40 cellular contexts compared by ENCODE assay signal in the genomic region with DNA sequence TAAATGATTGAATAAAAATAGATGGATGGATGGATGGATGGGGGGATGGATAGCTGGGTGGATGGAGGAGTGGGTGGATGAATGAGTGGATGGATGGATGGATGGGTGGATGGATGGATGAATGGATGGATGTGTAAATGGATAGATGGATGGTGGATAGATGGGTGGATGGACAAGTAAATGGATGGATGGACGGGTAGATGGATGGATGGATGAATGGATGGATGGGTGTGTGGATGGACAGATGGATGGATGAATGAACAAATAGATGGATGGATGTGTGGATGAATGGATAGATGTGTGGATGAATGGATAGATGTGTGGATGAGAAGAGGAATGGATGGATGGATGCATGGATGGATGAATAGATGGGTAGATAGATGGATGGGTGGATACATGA.
"Had no signal": no experiment of that assay in that cellular context is flagged by ENCODE, and none has a peak within 500 bp of the region (broad histone marks: within the 10 kb centered on the region; RNA-seq: fewer than 3 reads in every experiment).

No MANE protein-coding gene starts in this region.

- H3K27me3 ChIP-seq: ascending aorta, body of pancreas, brain microvascular endothelial cell, cardiac muscle cell had no signal

- H3K4me3 Mint-ChIP-seq: activated naive CD4-positive, alpha-beta T cell treated with anti-CD3 and anti-CD28 coated beads for 36 hours; activated naive CD4-positive, alpha-beta T cell treated with anti-CD3 and anti-CD28 coated beads, Interleukin-2, amount 10 ng/mL, durations not matched to agents 7 days and 5 days; activated naive CD4-positive, alpha-beta T cell treated with anti-CD3 and anti-CD28 coated beads, Interleukin-2, amount 50 U/mL, for 24 hours; activated naive CD8-positive, alpha-beta T cell; activated naive CD8-positive, alpha-beta T cell treated with anti-CD3 and anti-CD28 coated beads for 36 hours; activated naive CD8-positive, alpha-beta T cell treated with anti-CD3 and anti-CD28 coated beads, Interleukin-2, amount 10 ng/mL, durations not matched to agents 7 days and 5 days; activated naive CD8-positive, alpha-beta T cell treated with anti-CD3 and anti-CD28 coated beads, Interleukin-2, amount 50 U/mL, for 24 hours; activated T-cell treated with anti-CD3 and anti-CD28 coated beads, Interleukin-2, amount 50 U/mL, for 24 hours; activated T-cell treated with anti-CD3 and anti-CD28 coated beads, Interleukin-2, amount 50 U/mL, for 4 hours; activated T-cell treated with anti-CD3 and anti-CD28 coated beads, Interleukin-2, amount 50 U/mL, for 72 hours; activated T-helper 1 cell treated with anti-CD3 and anti-CD28 coated beads, Interleukin-12 subunit alpha, Interleukin-12 subunit beta, Interleukin-2, Interleukin-4 antibody, amounts not matched to agents 30 ng/mL and 10 ng/mL and 1 ng/mL, durations not matched to agents 14 hours and 24 hours and 36 hours; activated T-helper 17 cell treated with anti-CD3 and anti-CD28 coated beads, Interleukin-2, amount 50 U/mL, for 72 hours; brain; central memory CD8-positive, alpha-beta T cell had no signal

- H3K27ac Mint-ChIP-seq: activated naive CD4-positive, alpha-beta T cell treated with anti-CD3 and anti-CD28 coated beads for 36 hours; activated naive CD4-positive, alpha-beta T cell treated with anti-CD3 and anti-CD28 coated beads, Interleukin-2, amount 10 ng/mL, durations not matched to agents 7 days and 5 days; activated naive CD4-positive, alpha-beta T cell treated with anti-CD3 and anti-CD28 coated beads, Interleukin-2, amount 50 U/mL, for 24 hours; activated naive CD4-positive, alpha-beta T cell treated with anti-CD3 and anti-CD28 coated beads, Interleukin-2, amount 50 U/mL, for 72 hours; activated naive CD8-positive, alpha-beta T cell; activated naive CD8-positive, alpha-beta T cell treated with anti-CD3 and anti-CD28 coated beads for 36 hours; activated naive CD8-positive, alpha-beta T cell treated with anti-CD3 and anti-CD28 coated beads, Interleukin-2, amount 10 ng/mL, durations not matched to agents 7 days and 5 days; activated naive CD8-positive, alpha-beta T cell treated with anti-CD3 and anti-CD28 coated beads, Interleukin-2, amount 50 U/mL, for 24 hours; activated T-cell treated with anti-CD3 and anti-CD28 coated beads, Interleukin-2, amount 50 U/mL, for 24 hours; activated T-cell treated with anti-CD3 and anti-CD28 coated beads, Interleukin-2, amount 50 U/mL, for 72 hours; activated T-helper 1 cell treated with anti-CD3 and anti-CD28 coated beads, Interleukin-12 subunit alpha, Interleukin-12 subunit beta, Interleukin-2, Interleukin-4 antibody, amounts not matched to agents 30 ng/mL and 10 ng/mL and 1 ng/mL, durations not matched to agents 14 hours and 24 hours and 36 hours; activated T-helper 17 cell treated with anti-CD3 and anti-CD28 coated beads, Interleukin-2, amount 50 U/mL, for 72 hours; activated T-helper 2 cell treated with anti-CD3 and anti-CD28 coated beads, Interferon-gamma antibody, Interleukin-2, Interleukin-4, amounts not matched to agents 10 μg/mL and 5 μg/mL and 100 μg/mL, durations not matched to agents 14 hours and 24 hours and 36 hours had no signal

- H3K36me3 Mint-ChIP-seq: activated naive CD4-positive, alpha-beta T cell treated with anti-CD3 and anti-CD28 coated beads, Interleukin-2, amount 10 ng/mL, durations not matched to agents 7 days and 5 days; activated naive CD4-positive, alpha-beta T cell treated with anti-CD3 and anti-CD28 coated beads, Interleukin-2, amount 50 U/mL, for 24 hours; activated naive CD4-positive, alpha-beta T cell treated with anti-CD3 and anti-CD28 coated beads, Interleukin-2, amount 50 U/mL, for 72 hours; activated naive CD8-positive, alpha-beta T cell treated with anti-CD3 and anti-CD28 coated beads for 36 hours; activated naive CD8-positive, alpha-beta T cell treated with anti-CD3 and anti-CD28 coated beads, Interleukin-2, amount 10 ng/mL, durations not matched to agents 7 days and 5 days; brain had no signal

- H3K4me1 ChIP-seq: adrenal gland, ascending aorta, body of pancreas, breast epithelium had no signal

- H3K4me3 ChIP-seq: adrenal gland, ascending aorta, body of pancreas, breast epithelium, cardiac muscle cell had no signal

- ATAC-seq: activated naive CD4-positive, alpha-beta T cell treated with anti-CD3 and anti-CD28 coated beads, Interleukin-2, amount 50 U/mL, for 72 hours; activated naive CD8-positive, alpha-beta T cell treated with anti-CD3 and anti-CD28 coated beads, Interleukin-2, amount 50 U/mL, for 24 hours; activated T-cell treated with anti-CD3 and anti-CD28 coated beads, Interleukin-2, amount 50 U/mL, for 4 hours; activated T-cell treated with anti-CD3 and anti-CD28 coated beads, Interleukin-2, amount 50 U/mL, for 72 hours; activated T-helper 17 cell treated with anti-CD3 and anti-CD28 coated beads, Interleukin-2, amount 50 U/mL, for 72 hours; body of pancreas had no signal

- H3K4me1 Mint-ChIP-seq: brain had no signal

- H3K9me3 ChIP-seq: adrenal gland, ascending aorta, body of pancreas, breast epithelium had no signal

- H3K27ac ChIP-seq: adrenal gland, ascending aorta, body of pancreas, brain microvascular endothelial cell, breast epithelium, cardiac muscle cell had no signal

- FAIRE-seq: astrocyte, bronchial epithelial cell had no signal

- H3K9me3 Mint-ChIP-seq: activated naive CD4-positive, alpha-beta T cell treated with anti-CD3 and anti-CD28 coated beads for 36 hours; activated naive CD4-positive, alpha-beta T cell treated with anti-CD3 and anti-CD28 coated beads, Interleukin-2, amount 10 ng/mL, durations not matched to agents 7 days and 5 days; activated naive CD4-positive, alpha-beta T cell treated with anti-CD3 and anti-CD28 coated beads, Interleukin-2, amount 50 U/mL, for 24 hours; activated naive CD8-positive, alpha-beta T cell treated with anti-CD3 and anti-CD28 coated beads for 36 hours; activated naive CD8-positive, alpha-beta T cell treated with anti-CD3 and anti-CD28 coated beads, Interleukin-2, amount 50 U/mL, for 24 hours; activated T-cell treated with anti-CD3 and anti-CD28 coated beads, Interleukin-2, amount 50 U/mL, for 24 hours; activated T-cell treated with anti-CD3 and anti-CD28 coated beads, Interleukin-2, amount 50 U/mL, for 4 hours; activated T-helper 1 cell treated with anti-CD3 and anti-CD28 coated beads, Interleukin-12 subunit alpha, Interleukin-12 subunit beta, Interleukin-2, Interleukin-4 antibody, amounts not matched to agents 30 ng/mL and 10 ng/mL and 1 ng/mL, durations not matched to agents 14 hours and 24 hours and 36 hours; activated T-helper 2 cell treated with anti-CD3 and anti-CD28 coated beads, Interferon-gamma antibody, Interleukin-2, Interleukin-4, amounts not matched to agents 10 μg/mL and 5 μg/mL and 100 μg/mL, durations not matched to agents 14 hours and 24 hours and 36 hours; central memory CD8-positive, alpha-beta T cell had no signal

- H3K36me3 ChIP-seq: adrenal gland, ascending aorta, brain microvascular endothelial cell, breast epithelium, cardiac muscle cell had no signal

- DNase-seq: activated effector memory CD4-positive, alpha-beta T cell treated with anti-CD3 and anti-CD28 coated beads, Interleukin-2, amount 50 U/mL, for 16 hours; activated effector memory CD4-positive, alpha-beta T cell treated with Interleukin-2 at 50 U/mL for 16 hours; activated gamma-delta T cell; activated gamma-delta T cell treated with Interleukin-2 at 50 U/mL for 16 hours; activated naive CD4-positive, alpha-beta T cell; activated naive CD4-positive, alpha-beta T cell treated with anti-CD3 and anti-CD28 coated beads for 36 hours; activated naive CD4-positive, alpha-beta T cell treated with anti-CD3 and anti-CD28 coated beads, Interleukin-2, amount 10 ng/mL, durations not matched to agents 7 days and 5 days; activated naive CD4-positive, alpha-beta T cell treated with anti-CD3 and anti-CD28 coated beads, Interleukin-2, amount 50 U/mL, for 16 hours; activated naive CD4-positive, alpha-beta T cell treated with Interleukin-2 at 50 U/mL for 16 hours; activated naive CD8-positive, alpha-beta T cell treated with anti-CD3 and anti-CD28 coated beads for 36 hours; activated naive CD8-positive, alpha-beta T cell treated with anti-CD3 and anti-CD28 coated beads, Interleukin-2, amount 10 ng/mL, durations not matched to agents 7 days and 5 days; activated naive CD8-positive, alpha-beta T cell treated with anti-CD3 and anti-CD28 coated beads, Interleukin-2, amount 50 U/mL, for 24 hours; activated T-cell treated with anti-CD3 and anti-CD28 coated beads, Interleukin-2, amount 50 U/mL, for 1 hour; activated T-cell treated with anti-CD3 and anti-CD28 coated beads, Interleukin-2, amount 50 U/mL, for 24 hours; activated T-cell treated with anti-CD3 and anti-CD28 coated beads, Interleukin-2, amount 50 U/mL, for 4 hours; activated T-cell treated with anti-CD3 and anti-CD28 coated beads, Interleukin-2, amount 50 U/mL, for 48 hours; activated T-cell treated with anti-CD3 and anti-CD28 coated beads, Interleukin-2, amount 50 U/mL, for 72 hours; adrenal gland; amniotic stem cell; amygdala; anterior cingulate cortex; aorta; body of pancreas; brain microvascular endothelial cell; caudate nucleus; central memory CD4-positive, alpha-beta T cell; cerebellar nuclear complex had no signal
